ENCODE assay signal across 15 cellular contexts in genomic region chr4:168484626-168485025, GRCh38. TPM values are rescaled to one million over a fixed set of nuclear protein-coding genes. Genes with fewer than 3 reads are reported as not detected.
DNase-seq lines count a peak whose midpoint lies in the region; ATAC-seq and TF ChIP-seq lines count a peak whose summit lies in the region.
"Had no signal": no experiment of that assay in that cellular context is flagged by ENCODE, and none has a peak within 500 bp of the region (broad histone marks: within the 10 kb centered on the region; RNA-seq: fewer than 3 reads in every experiment).

No MANE protein-coding gene starts in this region.

- TF ChIP-seq CTCF in fibroblast of mammary gland (conservative IDR thresholded peaks at IDR 0.05; ENCODE audit: control insufficient read depth, insufficient read depth, low read depth, low read length) (no peak), smooth muscle cell (IDR thresholded peaks at IDR 0.05; ENCODE audit: borderline replicate concordance, insufficient read depth, poor library complexity, severe bottlenecking) (no peak)

- peak overlapping the region; percentile 17 for H3K4me2 ChIP-seq in smooth muscle cell
- H3K4me2 ChIP-seq: BLaER1 had no signal

- no peak overlapping the region for H2AFZ ChIP-seq in smooth muscle cell (ENCODE audit: low read depth)

- intact Hi-C loops in activated naive CD4-positive, alpha-beta T cell treated with anti-CD3 and anti-CD28 coated beads for 36 hours (cut with micrococcal nuclease): loop anchor here (10.0 kb wide), 1 partner anchor 1540 kb away; the partner anchor contains the start of gene MFAP3L

- DNase-seq in activated naive CD4-positive, alpha-beta T cell treated with anti-CD3 and anti-CD28 coated beads for 36 hours: no peak
- DNase-seq in activated naive CD4-positive, alpha-beta T cell treated with anti-CD3 and anti-CD28 coated beads, Interleukin-2, amount 10 ng/mL, durations not matched to agents 7 days and 5 days: no peak
- DNase-seq in RPMI7951 (ENCODE audit: low read depth) (peak; percentile 20), fibroblast of mammary gland (ENCODE audit: low read depth) (peak; percentile 91), smooth muscle cell (lab: John Stamatoyannopoulos, UW; ENCODE audit: unreplicated experiment) (no peak), UCSD-AML1 (lab: John Stamatoyannopoulos, UW; ENCODE audit: unreplicated experiment) (no peak), activated gamma-delta T cell treated with Interleukin-2 at 50 U/mL for 16 hours (no peak)
- DNase-seq: activated CD4-positive, alpha-beta T cell treated with anti-CD3 and anti-CD28 coated beads, Interleukin-2, amount 50 U/mL, for 4 hours; heart left ventricle; MV-4-11; NCI-H345; OCI-M1 had no signal

- H3K4me1 ChIP-seq in smooth muscle cell (ENCODE audit: low read depth): peaks cover 3% of the 10 kb centered on the region

- ATAC-seq in HG02870 (IDR thresholded peaks at IDR 0.05; ENCODE audit: unreplicated experiment): no peak
- ATAC-seq: heart left ventricle had no signal

- CTCF ChIA-PET in activated naive CD4-positive, alpha-beta T cell treated with anti-CD3 and anti-CD28 coated beads for 36 hours (lab: Charles Lee): no interaction called here
- CTCF ChIA-PET in activated naive CD4-positive, alpha-beta T cell treated with anti-CD3 and anti-CD28 coated beads, Interleukin-2, amount 10 ng/mL, durations not matched to agents 7 days and 5 days (lab: Charles Lee): interaction anchor here (1.0 kb wide), 1 partner anchor 36 kb away, joined by 3 read pairs; no protein-coding TSS in a partner anchor

- no peaks in the 10 kb centered on the region for H4K20me1 ChIP-seq in smooth muscle cell (ENCODE audit: low read depth)
- H4K20me1 ChIP-seq: BLaER1 had no signal

- H3K36me3 ChIP-seq in smooth muscle cell (ENCODE audit: low read depth): no peaks in the 10 kb centered on the region
- H3K36me3 ChIP-seq: BLaER1, heart left ventricle had no signal

- no peaks in the 10 kb centered on the region for H3K9me3 ChIP-seq in smooth muscle cell (replicated peaks; ENCODE audit: low read depth)
- H3K9me3 ChIP-seq: heart left ventricle had no signal

- no peaks in the 10 kb centered on the region for H3F3A ChIP-seq in smooth muscle cell (ENCODE audit: low read depth)

- H3K27me3 Mint-ChIP-seq in activated naive CD4-positive, alpha-beta T cell treated with anti-CD3 and anti-CD28 coated beads for 36 hours (ENCODE audit: low read depth): no peaks in the 10 kb centered on the region
- peaks cover 3% of the 10 kb centered on the region for H3K27me3 Mint-ChIP-seq in activated naive CD4-positive, alpha-beta T cell treated with anti-CD3 and anti-CD28 coated beads, Interleukin-2, amount 10 ng/mL, durations not matched to agents 7 days and 5 days
- H3K27me3 Mint-ChIP-seq: dendritic cell treated with granulocyte-macrophage colony-stimulating factor and Interleukin-4, amounts not matched to agents 40 ng/mL and 50 ng/mL, for 4 days had no signal

- H3K4me3 ChIP-seq in fibroblast of mammary gland (ENCODE audit: control insufficient read depth, low read depth, low read length): no peak overlapping the region
- no peak overlapping the region for H3K4me3 ChIP-seq in smooth muscle cell
- H3K4me3 ChIP-seq: BLaER1, heart left ventricle had no signal

- peaks cover 1% of the 10 kb centered on the region for H3K36me3 Mint-ChIP-seq in activated naive CD4-positive, alpha-beta T cell treated with anti-CD3 and anti-CD28 coated beads for 36 hours (ENCODE audit: low read depth)
- peaks cover 5% of the 10 kb centered on the region for H3K36me3 Mint-ChIP-seq in activated naive CD4-positive, alpha-beta T cell treated with anti-CD3 and anti-CD28 coated beads, Interleukin-2, amount 10 ng/mL, durations not matched to agents 7 days and 5 days

- H3K79me2 ChIP-seq in smooth muscle cell (ENCODE audit: low read depth): no peaks in the 10 kb centered on the region

- H3K27ac Mint-ChIP-seq in activated naive CD4-positive, alpha-beta T cell treated with anti-CD3 and anti-CD28 coated beads for 36 hours: peak overlapping the region; percentile 19
- no peak overlapping the region for H3K27ac Mint-ChIP-seq in activated naive CD4-positive, alpha-beta T cell treated with anti-CD3 and anti-CD28 coated beads, Interleukin-2, amount 10 ng/mL, durations not matched to agents 7 days and 5 days
- H3K27ac Mint-ChIP-seq: dendritic cell treated with granulocyte-macrophage colony-stimulating factor and Interleukin-4, amounts not matched to agents 40 ng/mL and 50 ng/mL, for 4 days had no signal

- peak overlapping the region; percentile 25 for H3K9ac ChIP-seq in smooth muscle cell (ENCODE audit: low read depth)
- H3K9ac ChIP-seq: BLaER1 had no signal

- H3K27ac ChIP-seq in smooth muscle cell (ENCODE audit: low read depth): peak overlapping the region; percentile 75
- H3K27ac ChIP-seq: BLaER1, heart left ventricle had no signal

- peaks cover 55% of the 10 kb centered on the region for H3K4me1 Mint-ChIP-seq in activated naive CD4-positive, alpha-beta T cell treated with anti-CD3 and anti-CD28 coated beads for 36 hours (ENCODE audit: low read depth)
- H3K4me1 Mint-ChIP-seq in activated naive CD4-positive, alpha-beta T cell treated with anti-CD3 and anti-CD28 coated beads, Interleukin-2, amount 10 ng/mL, durations not matched to agents 7 days and 5 days: peaks cover 49% of the 10 kb centered on the region

- no peak overlapping the region for H3K4me3 Mint-ChIP-seq in activated naive CD4-positive, alpha-beta T cell treated with anti-CD3 and anti-CD28 coated beads for 36 hours
- H3K4me3 Mint-ChIP-seq in activated naive CD4-positive, alpha-beta T cell treated with anti-CD3 and anti-CD28 coated beads, Interleukin-2, amount 10 ng/mL, durations not matched to agents 7 days and 5 days: no peak overlapping the region
- H3K4me3 Mint-ChIP-seq: dendritic cell treated with granulocyte-macrophage colony-stimulating factor and Interleukin-4, amounts not matched to agents 40 ng/mL and 50 ng/mL, for 4 days had no signal

- no peaks in the 10 kb centered on the region for H3K27me3 ChIP-seq in smooth muscle cell (ENCODE audit: low read depth)
- H3K27me3 ChIP-seq: BLaER1, heart left ventricle had no signal

- H3K9me3 Mint-ChIP-seq in activated naive CD4-positive, alpha-beta T cell treated with anti-CD3 and anti-CD28 coated beads for 36 hours: no peaks in the 10 kb centered on the region
- H3K9me3 Mint-ChIP-seq in activated naive CD4-positive, alpha-beta T cell treated with anti-CD3 and anti-CD28 coated beads, Interleukin-2, amount 10 ng/mL, durations not matched to agents 7 days and 5 days: no peaks in the 10 kb centered on the region
- H3K9me3 Mint-ChIP-seq: dendritic cell treated with granulocyte-macrophage colony-stimulating factor and Interleukin-4, amounts not matched to agents 40 ng/mL and 50 ng/mL, for 4 days had no signal

RNA-seq across cellular contexts. Expression of gene DDX60L, which starts 4.3 kb away (rescaled TPM):
- 1 to 10 TPM; 3.4 to 4.1 TPM for total RNA-seq in activated naive CD4-positive, alpha-beta T cell treated with anti-CD3 and anti-CD28 coated beads for 36 hours
- 11.5 and 11.8 TPM in 2 replicates for total RNA-seq in RPMI7951 (2014; rRNA removed; shearing (Covaris generic))
- 7.9 and 8.4 TPM in 2 replicates for total RNA-seq in smooth muscle cell
- 2.2 and 3.4 TPM in 2 replicates for polyA plus RNA-seq in smooth muscle cell

RNA-seq across cellular contexts. Expression of gene PALLD, which starts 12.2 kb away (rescaled TPM):
- total RNA-seq in activated naive CD4-positive, alpha-beta T cell treated with anti-CD3 and anti-CD28 coated beads for 36 hours: 1 to 10 TPM; 7.3 to 7.8 TPM
- total RNA-seq in RPMI7951 (2014; rRNA removed; shearing (Covaris generic)): 40.0 and 44.5 TPM in 2 replicates
- 412 and 415 TPM in 2 replicates for total RNA-seq in smooth muscle cell
- polyA plus RNA-seq in smooth muscle cell: 354 and 360 TPM in 2 replicates

Comparison
In these comparisons a context has a peak if more than half of its experiments do, and no peak if none do; other contexts are left out.
1. DNase-seq: peak in RPMI7951 (single experiment) and fibroblast of mammary gland (single experiment); none in activated naive CD4-positive, alpha-beta T cell treated with anti-CD3 and anti-CD28 coated beads for 36 hours (single experiment), activated naive CD4-positive, alpha-beta T cell treated with anti-CD3 and anti-CD28 coated beads, Interleukin-2, amount 10 ng/mL, durations not matched to agents 7 days and 5 days (single experiment), smooth muscle cell (single experiment), UCSD-AML1 (single experiment) and activated gamma-delta T cell treated with Interleukin-2 at 50 U/mL for 16 hours (single experiment).